ENCODE assay signal across 1 cellular context in the genomic region with DNA sequence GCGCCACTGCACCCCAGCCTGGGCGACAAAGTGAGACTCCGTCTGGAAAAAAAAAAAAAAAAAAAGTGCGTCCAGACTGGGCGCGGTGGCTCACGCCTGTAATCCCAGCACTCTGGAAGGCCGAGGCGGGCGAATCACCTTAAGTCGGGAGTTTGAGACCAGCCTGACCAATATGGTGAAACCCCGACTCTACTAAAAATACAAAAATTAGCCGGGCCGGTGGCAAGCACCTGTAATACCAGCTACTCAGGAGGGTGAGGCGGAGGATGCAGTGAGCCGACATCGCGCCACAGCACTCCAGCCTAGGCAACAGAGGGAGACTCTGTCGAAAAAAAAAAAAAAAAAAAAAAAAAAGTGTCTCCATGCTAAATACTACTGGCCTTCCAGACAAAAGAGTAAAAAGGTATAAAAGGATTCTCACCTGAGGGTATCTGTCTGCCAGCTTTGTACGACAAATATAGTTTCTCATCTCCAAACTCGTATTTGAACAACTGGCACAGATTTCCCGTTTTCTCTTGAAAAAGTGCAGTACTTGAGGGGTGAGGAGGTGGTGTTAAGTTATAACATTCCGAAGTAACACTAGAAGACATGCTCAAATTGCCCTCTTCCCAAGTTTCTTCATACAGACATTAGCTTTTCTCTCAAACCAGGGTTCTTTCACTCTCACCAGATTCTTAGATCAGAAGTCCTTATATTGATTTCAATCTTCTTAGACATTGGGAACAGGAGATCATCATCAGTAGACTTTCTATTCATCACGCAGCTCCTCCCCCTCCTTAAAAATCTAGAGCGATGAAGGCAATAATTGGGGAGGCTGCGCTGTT.
TF ChIP-seq lines count a peak whose summit lies in the region.

No MANE protein-coding gene starts in this region.

TF ChIP-seq in endothelial cell of umbilical vein, 7 proteins besides CTCF, POLR2A, EP300 and RAD21:
- TF ChIP-seq, protein P1, sequence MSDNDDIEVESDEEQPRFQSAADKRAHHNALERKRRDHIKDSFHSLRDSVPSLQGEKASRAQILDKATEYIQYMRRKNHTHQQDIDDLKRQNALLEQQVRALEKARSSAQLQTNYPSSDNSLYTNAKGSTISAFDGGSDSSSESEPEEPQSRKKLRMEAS (IDR thresholded peaks at IDR 0.05; ENCODE audit: insufficient read depth, insufficient read length): no peak
- TF ChIP-seq GATA2 (IDR thresholded peaks at IDR 0.05; ENCODE audit: insufficient read depth, insufficient read length, low read depth, low read length) (no peak), EZH2 (IDR thresholded peaks at IDR 0.05; ENCODE audit: borderline replicate concordance, low read depth, low read length, severe bottlenecking) (no peak), JUN (IDR thresholded peaks at IDR 0.05; ENCODE audit: borderline replicate concordance, insufficient read depth, insufficient read length, low read depth) (no peak), MYC (IDR thresholded peaks at IDR 0.05; ENCODE audit: low read depth, low read length) (no peak), FOS (IDR thresholded peaks at IDR 0.05; ENCODE audit: borderline replicate concordance, insufficient read depth, low read length) (no peak), POLR2AphosphoS5 (IDR thresholded peaks at IDR 0.05; ENCODE audit: insufficient read depth, low read depth, low read length) (no peak)
